30 cellular contexts compared by ENCODE assay signal in genomic region chr10:127735156-127735555, GRCh38. TPM values are rescaled to one million over a fixed set of nuclear protein-coding genes. Genes with fewer than 3 reads are reported as not detected.
"Had no signal": no experiment of that assay in that cellular context is flagged by ENCODE, and none has a peak within 500 bp of the region (broad histone marks: within the 10 kb centered on the region; RNA-seq: fewer than 3 reads in every experiment).

No MANE protein-coding gene starts in this region.

- ATAC-seq: activated CD8-positive, alpha-beta memory T cell treated with anti-CD3 and anti-CD28 coated beads, Interleukin-2, amount 10 ng/mL, durations not matched to agents 7 days and 5 days; activated CD8-positive, alpha-beta T cell treated with anti-CD3 and anti-CD28 coated beads, Interleukin-2, amount 10 ng/mL, durations not matched to agents 7 days and 5 days; activated naive CD8-positive, alpha-beta T cell treated with anti-CD3 and anti-CD28 coated beads, Interleukin-2, amount 50 U/mL, for 24 hours; naive thymus-derived CD4-positive, alpha-beta T cell; sciatic nerve; stimulated activated effector memory CD8-positive, alpha-beta T cell treated with anti-CD3 and anti-CD28 coated beads, Interleukin-12 subunit alpha, Interleukin-12 subunit beta, amount 100 ng/mL, for 72 hours had no signal

- DNase-seq: activated CD4-positive, alpha-beta T cell treated with anti-CD3 and anti-CD28 coated beads, Interleukin-2, amount 10 ng/mL, durations not matched to agents 24 days and 14 days; activated CD4-positive, CD25-positive, alpha-beta regulatory T cell treated with anti-CD3 and anti-CD28 coated beads, Interleukin-2, amount 50 U/mL, for 72 hours; activated CD8-positive, alpha-beta memory T cell treated with anti-CD3 and anti-CD28 coated beads, Interleukin-2, amount 10 ng/mL, durations not matched to agents 7 days and 5 days; activated CD8-positive, alpha-beta T cell treated with anti-CD3 and anti-CD28 coated beads, Interleukin-2, amount 10 ng/mL, durations not matched to agents 7 days and 5 days; activated naive CD8-positive, alpha-beta T cell treated with anti-CD3 and anti-CD28 coated beads, Interleukin-2, amount 50 U/mL, for 24 hours; activated T-cell treated with anti-CD3 and anti-CD28 coated beads, Interleukin-2, amount 50 U/mL, for 48 hours; amygdala; caudate nucleus; esophagus squamous epithelium; foreskin melanocyte; midbrain; naive thymus-derived CD4-positive, alpha-beta T cell; posterior cingulate gyrus; stimulated activated CD4-positive, alpha-beta T cell treated with anti-CD3 and anti-CD28 coated beads, Interleukin-12 subunit alpha, Interleukin-12 subunit beta, amount 100 ng/mL, for 4 hours; stimulated activated CD4-positive, alpha-beta T cell treated with anti-CD3 and anti-CD28 coated beads, Interleukin-4, amount 100 ng/mL, for 24 hours; T-helper 9 cell; uterus had no signal

- H3K4me3 Mint-ChIP-seq: activated CD4-positive, alpha-beta T cell treated with anti-CD3 and anti-CD28 coated beads, Interleukin-2, amount 10 ng/mL, durations not matched to agents 24 days and 14 days; activated CD8-positive, alpha-beta memory T cell treated with anti-CD3 and anti-CD28 coated beads, Interleukin-2, amount 10 ng/mL, durations not matched to agents 7 days and 5 days; activated CD8-positive, alpha-beta T cell treated with anti-CD3 and anti-CD28 coated beads, Interleukin-2, amount 10 ng/mL, durations not matched to agents 7 days and 5 days; activated naive CD4-positive, alpha-beta T cell treated with anti-CD3 and anti-CD28 coated beads, Interleukin-2, amount 50 U/mL, for 24 hours; activated naive CD8-positive, alpha-beta T cell treated with anti-CD3 and anti-CD28 coated beads, Interleukin-2, amount 50 U/mL, for 24 hours; dendritic cell treated with granulocyte-macrophage colony-stimulating factor and Interleukin-4, amounts not matched to agents 40 ng/mL and 50 ng/mL, for 4 days; stimulated activated effector memory CD8-positive, alpha-beta T cell treated with anti-CD3 and anti-CD28 coated beads, Interleukin-12 subunit alpha, Interleukin-12 subunit beta, amount 100 ng/mL, for 72 hours; stimulated activated naive CD8-positive, alpha-beta T cell treated with anti-CD3 and anti-CD28 coated beads, Interleukin-15, Interleukin-2, amounts not matched to agents 100 ng/mL and 50 ng/mL, for 24 hours had no signal

- H3K9me3 ChIP-seq: esophagus squamous epithelium, thoracic aorta, uterus had no signal

- H3K27ac ChIP-seq: epithelial cell of prostate, esophagus squamous epithelium, skin epidermis, thoracic aorta, uterus, VCaP had no signal

- H3K27ac Mint-ChIP-seq: activated CD4-positive, alpha-beta T cell treated with anti-CD3 and anti-CD28 coated beads, Interleukin-2, amount 10 ng/mL, durations not matched to agents 24 days and 14 days; activated CD8-positive, alpha-beta memory T cell treated with anti-CD3 and anti-CD28 coated beads, Interleukin-2, amount 10 ng/mL, durations not matched to agents 7 days and 5 days; activated CD8-positive, alpha-beta T cell treated with anti-CD3 and anti-CD28 coated beads, Interleukin-2, amount 10 ng/mL, durations not matched to agents 7 days and 5 days; activated naive CD4-positive, alpha-beta T cell treated with anti-CD3 and anti-CD28 coated beads, Interleukin-2, amount 50 U/mL, for 24 hours; activated naive CD8-positive, alpha-beta T cell treated with anti-CD3 and anti-CD28 coated beads, Interleukin-2, amount 50 U/mL, for 24 hours; activated T-helper 2 cell treated with anti-CD3 and anti-CD28 coated beads, Interferon-gamma antibody, Interleukin-2, Interleukin-4, amounts not matched to agents 10 μg/mL and 5 μg/mL and 100 μg/mL, durations not matched to agents 14 hours and 24 hours and 36 hours; dendritic cell treated with granulocyte-macrophage colony-stimulating factor and Interleukin-4, amounts not matched to agents 40 ng/mL and 50 ng/mL, for 4 days; naive thymus-derived CD4-positive, alpha-beta T cell; stimulated activated effector memory CD8-positive, alpha-beta T cell treated with anti-CD3 and anti-CD28 coated beads, Interleukin-12 subunit alpha, Interleukin-12 subunit beta, amount 100 ng/mL, for 72 hours; stimulated activated naive CD8-positive, alpha-beta T cell treated with anti-CD3 and anti-CD28 coated beads, Interleukin-15, Interleukin-2, amounts not matched to agents 100 ng/mL and 50 ng/mL, for 24 hours had no signal

- H3K4me1 Mint-ChIP-seq: activated CD4-positive, alpha-beta T cell treated with anti-CD3 and anti-CD28 coated beads, Interleukin-2, amount 10 ng/mL, durations not matched to agents 24 days and 14 days; activated CD8-positive, alpha-beta memory T cell treated with anti-CD3 and anti-CD28 coated beads, Interleukin-2, amount 10 ng/mL, durations not matched to agents 7 days and 5 days; activated naive CD4-positive, alpha-beta T cell treated with anti-CD3 and anti-CD28 coated beads, Interleukin-2, amount 50 U/mL, for 24 hours; activated naive CD8-positive, alpha-beta T cell treated with anti-CD3 and anti-CD28 coated beads, Interleukin-2, amount 50 U/mL, for 24 hours; naive thymus-derived CD4-positive, alpha-beta T cell; stimulated activated effector memory CD8-positive, alpha-beta T cell treated with anti-CD3 and anti-CD28 coated beads, Interleukin-12 subunit alpha, Interleukin-12 subunit beta, amount 100 ng/mL, for 72 hours had no signal

- H3K4me1 ChIP-seq: uterus had no signal

- H3K9me3 Mint-ChIP-seq: activated CD4-positive, alpha-beta T cell treated with anti-CD3 and anti-CD28 coated beads, Interleukin-2, amount 10 ng/mL, durations not matched to agents 24 days and 14 days; activated naive CD4-positive, alpha-beta T cell treated with anti-CD3 and anti-CD28 coated beads, Interleukin-2, amount 50 U/mL, for 24 hours; activated naive CD8-positive, alpha-beta T cell treated with anti-CD3 and anti-CD28 coated beads, Interleukin-2, amount 50 U/mL, for 24 hours; activated T-helper 2 cell treated with anti-CD3 and anti-CD28 coated beads, Interferon-gamma antibody, Interleukin-2, Interleukin-4, amounts not matched to agents 10 μg/mL and 5 μg/mL and 100 μg/mL, durations not matched to agents 14 hours and 24 hours and 36 hours; stimulated activated effector memory CD8-positive, alpha-beta T cell treated with anti-CD3 and anti-CD28 coated beads, Interleukin-12 subunit alpha, Interleukin-12 subunit beta, amount 100 ng/mL, for 72 hours; stimulated activated naive CD8-positive, alpha-beta T cell treated with anti-CD3 and anti-CD28 coated beads, Interleukin-15, Interleukin-2, amounts not matched to agents 100 ng/mL and 50 ng/mL, for 24 hours had no signal

- H3K36me3 ChIP-seq: esophagus squamous epithelium, thoracic aorta, uterus had no signal

- H3K4me3 ChIP-seq: skin epidermis, thoracic aorta, uterus had no signal

- H3K36me3 Mint-ChIP-seq: activated CD8-positive, alpha-beta memory T cell treated with anti-CD3 and anti-CD28 coated beads, Interleukin-2, amount 10 ng/mL, durations not matched to agents 7 days and 5 days; activated naive CD4-positive, alpha-beta T cell treated with anti-CD3 and anti-CD28 coated beads, Interleukin-2, amount 50 U/mL, for 24 hours; naive thymus-derived CD4-positive, alpha-beta T cell had no signal

RNA-seq across cellular contexts. Expression of gene FOXI2, which starts 1.8 kb away (rescaled TPM):
- total RNA-seq: activated CD4-positive, alpha-beta T cell treated with anti-CD3 and anti-CD28 coated beads, Interleukin-2, amount 10 ng/mL, durations not matched to agents 24 days and 14 days; activated CD8-positive, alpha-beta memory T cell treated with anti-CD3 and anti-CD28 coated beads, Interleukin-2, amount 10 ng/mL, durations not matched to agents 7 days and 5 days; activated CD8-positive, alpha-beta T cell treated with anti-CD3 and anti-CD28 coated beads, Interleukin-2, amount 10 ng/mL, durations not matched to agents 7 days and 5 days; activated T-helper 2 cell treated with anti-CD3 and anti-CD28 coated beads, Interferon-gamma antibody, Interleukin-2, Interleukin-4, amounts not matched to agents 10 μg/mL and 5 μg/mL and 100 μg/mL, durations not matched to agents 14 hours and 24 hours and 36 hours; chondrocyte; omental fat pad; T-helper 1 cell treated with Interleukin-12 subunit alpha and Interleukin-12 subunit beta and Interleukin-4 antibody, amounts not matched to agents 30 ng/mL and 1 ng/mL, for 36 hours had no signal
- polyA plus RNA-seq: naive thymus-derived CD4-positive, alpha-beta T cell had no signal
